In the genomic region with DNA sequence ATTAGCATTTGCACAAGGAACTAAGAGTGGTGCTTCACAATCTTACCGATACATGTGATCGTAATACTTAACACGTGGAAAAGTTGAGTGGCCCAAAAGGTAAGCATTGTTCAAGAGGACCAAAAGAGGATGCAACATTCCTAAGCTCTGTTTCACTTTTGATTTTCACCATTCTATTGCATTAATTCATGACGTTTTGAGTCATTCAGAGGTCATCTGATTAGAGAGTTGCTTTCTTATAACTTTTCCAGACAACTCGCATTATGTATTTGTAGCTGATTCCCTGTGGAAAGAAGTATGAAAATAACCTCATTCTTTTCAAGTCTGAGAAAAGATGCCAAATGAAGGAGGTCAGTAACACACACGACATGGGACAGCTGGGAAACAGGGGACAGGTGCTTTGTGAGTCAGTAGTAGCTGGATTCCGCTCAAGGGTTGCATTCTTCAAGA, we compare ENCODE assay signal across 20 cellular contexts.
DNase-seq lines count a peak whose midpoint lies in the region; TF ChIP-seq lines count a peak whose summit lies in the region.
"Had no signal": no experiment of that assay in that cellular context is flagged by ENCODE, and none has a peak within 500 bp of the region (broad histone marks: within the 10 kb centered on the region; RNA-seq: fewer than 3 reads in every experiment).

No MANE protein-coding gene starts in this region.

- H3K4me1 ChIP-seq in osteoblast (ENCODE audit: insufficient read depth, low read length) = peaks cover 44% of the 10 kb centered on the region
- H3K4me1 ChIP-seq: uterus had no signal

- peaks cover 1% of the 10 kb centered on the region for H3K9me3 ChIP-seq in osteoblast (ENCODE audit: low read depth, low read length)
- H3K9me3 ChIP-seq: uterus had no signal

- no peaks in the 10 kb centered on the region for H4K20me1 ChIP-seq in osteoblast (ENCODE audit: insufficient read depth, low read length)

- no peaks in the 10 kb centered on the region for H3K36me3 Mint-ChIP-seq in immature natural killer cell
- H3K36me3 Mint-ChIP-seq: CD14-positive monocyte; stimulated activated naive B cell treated with anti-CD40 and anti-IgM and Interleukin-4, amounts not matched to agents 10 μg/mL and 1 μg/mL and 100 μg/mL, for 72 hours had no signal

- H3K4me2 ChIP-seq in osteoblast (ENCODE audit: insufficient read depth, low read length) = peak overlapping the region; percentile 14

- DNase-seq in HCEC 1CT (peak; percentile 72), RWPE1 (ENCODE audit: low spot score) (peak; percentile 44), epithelial cell of esophagus (ENCODE audit: low read depth) (peak; percentile 82), osteoblast (ENCODE audit: insufficient read length, low spot score, missing footprints) (no peak), D341Med (ENCODE audit: low spot score) (no peak), C1 segment of cervical spinal cord (lab: John Stamatoyannopoulos, UW) (no peak), immature natural killer cell (no peak)
- DNase-seq in effector CD8-positive, alpha-beta T cell (lab: John Stamatoyannopoulos, UW) = no peak
- DNase-seq: activated CD4-positive, alpha-beta memory T cell treated with anti-CD3 and anti-CD28 coated beads, Interleukin-2, amount 10 ng/mL, durations not matched to agents 7 days and 5 days; activated effector memory CD4-positive, alpha-beta T cell treated with Interleukin-2 at 50 U/mL for 16 hours; endodermal cell; left ventricle myocardium inferior; NCI-H1694 treated with DMSO at 0.1 percent for 48 hours; NCI-H510A treated with DMSO at 0.1 percent for 48 hours; right cardiac atrium; stimulated activated naive B cell treated with anti-CD40 and anti-IgM and Interleukin-4, amounts not matched to agents 10 μg/mL and 1 μg/mL and 100 μg/mL, for 72 hours; uterus had no signal

- no peak overlapping the region for H3K27ac ChIP-seq in RWPE1
- H3K27ac ChIP-seq in osteoblast (ENCODE audit: low read depth, low read length) = peak overlapping the region; percentile 87
- H3K27ac ChIP-seq: left ventricle myocardium inferior, uterus had no signal

- no peaks in the 10 kb centered on the region for H3K27me3 ChIP-seq in osteoblast (ENCODE audit: insufficient read depth, low read length)
- H3K27me3 ChIP-seq: uterus had no signal

- no peaks in the 10 kb centered on the region for H3K4me1 Mint-ChIP-seq in immature natural killer cell
- H3K4me1 Mint-ChIP-seq: activated CD4-positive, alpha-beta memory T cell treated with anti-CD3 and anti-CD28 coated beads, Interleukin-2, amount 10 ng/mL, durations not matched to agents 7 days and 5 days; CD14-positive monocyte; stimulated activated naive B cell treated with anti-CD40 and anti-IgM and Interleukin-4, amounts not matched to agents 10 μg/mL and 1 μg/mL and 100 μg/mL, for 72 hours had no signal

- POLR2A ChIA-PET in RWPE1 (lab: Yijun Ruan, JAX; ENCODE audit: low non-redundant PET) = no interaction called here

- H3K79me2 ChIP-seq in osteoblast (ENCODE audit: insufficient read depth, low read length) = no peaks in the 10 kb centered on the region

- H2AFZ ChIP-seq in osteoblast (ENCODE audit: low read length) = no peak overlapping the region

- TF ChIP-seq CTCF in RWPE1 (conservative IDR thresholded peaks at IDR 0.05; ENCODE audit: low read depth) (no peak), epithelial cell of esophagus (IDR thresholded peaks at IDR 0.05; ENCODE audit: insufficient read depth, low read depth, low read length, missing control alignments) (no peak), osteoblast (IDR thresholded peaks at IDR 0.05; ENCODE audit: extremely low read depth, low read depth, low read length) (no peak)

- H3K27ac Mint-ChIP-seq in immature natural killer cell = no peak overlapping the region
- H3K27ac Mint-ChIP-seq: activated CD4-positive, alpha-beta memory T cell treated with anti-CD3 and anti-CD28 coated beads, Interleukin-2, amount 10 ng/mL, durations not matched to agents 7 days and 5 days; endodermal cell; nephron; stimulated activated naive B cell treated with anti-CD40 and anti-IgM and Interleukin-4, amounts not matched to agents 10 μg/mL and 1 μg/mL and 100 μg/mL, for 72 hours had no signal

- no peaks in the 10 kb centered on the region for H3K36me3 ChIP-seq in osteoblast (ENCODE audit: insufficient read depth, low read length)
- H3K36me3 ChIP-seq: left ventricle myocardium inferior, uterus had no signal

- CTCF ChIA-PET in RWPE1 (lab: Yijun Ruan, JAX) = no interaction called here

- H3K27me3 Mint-ChIP-seq in immature natural killer cell (ENCODE audit: low read depth in 3 of 3) = peaks cover 0 to 2% (median 1%) of the 10 kb centered on the region in 3 donors
- H3K27me3 Mint-ChIP-seq: activated CD4-positive, alpha-beta memory T cell treated with anti-CD3 and anti-CD28 coated beads, Interleukin-2, amount 10 ng/mL, durations not matched to agents 7 days and 5 days; stimulated activated naive B cell treated with anti-CD40 and anti-IgM and Interleukin-4, amounts not matched to agents 10 μg/mL and 1 μg/mL and 100 μg/mL, for 72 hours had no signal

- H3K4me3 Mint-ChIP-seq in immature natural killer cell = no peak overlapping the region
- H3K4me3 Mint-ChIP-seq: activated CD4-positive, alpha-beta memory T cell treated with anti-CD3 and anti-CD28 coated beads, Interleukin-2, amount 10 ng/mL, durations not matched to agents 7 days and 5 days; CD14-positive monocyte; endodermal cell; nephron; stimulated activated naive B cell treated with anti-CD40 and anti-IgM and Interleukin-4, amounts not matched to agents 10 μg/mL and 1 μg/mL and 100 μg/mL, for 72 hours had no signal

- H3K4me3 ChIP-seq in epithelial cell of esophagus (ENCODE audit: low read length) (no peak overlapping the region), osteoblast (ENCODE audit: insufficient read depth, low read length) (no peak overlapping the region)
- H3K4me3 ChIP-seq: K562, left ventricle myocardium inferior, uterus had no signal

- peaks cover 7 to 57% (median 21%) of the 10 kb centered on the region in 6 donors for H3K9me3 Mint-ChIP-seq in immature natural killer cell

Comparison
In these comparisons a context has a peak if more than half of its experiments do, and no peak if none do; other contexts are left out.
1. DNase-seq: peak in HCEC 1CT (single experiment), RWPE1 (single experiment) and epithelial cell of esophagus (single experiment); none in osteoblast (single experiment), D341Med (single experiment), effector CD8-positive, alpha-beta T cell (single experiment), C1 segment of cervical spinal cord (0 of 14) and immature natural killer cell (0 of 3).